In the genomic region with DNA sequence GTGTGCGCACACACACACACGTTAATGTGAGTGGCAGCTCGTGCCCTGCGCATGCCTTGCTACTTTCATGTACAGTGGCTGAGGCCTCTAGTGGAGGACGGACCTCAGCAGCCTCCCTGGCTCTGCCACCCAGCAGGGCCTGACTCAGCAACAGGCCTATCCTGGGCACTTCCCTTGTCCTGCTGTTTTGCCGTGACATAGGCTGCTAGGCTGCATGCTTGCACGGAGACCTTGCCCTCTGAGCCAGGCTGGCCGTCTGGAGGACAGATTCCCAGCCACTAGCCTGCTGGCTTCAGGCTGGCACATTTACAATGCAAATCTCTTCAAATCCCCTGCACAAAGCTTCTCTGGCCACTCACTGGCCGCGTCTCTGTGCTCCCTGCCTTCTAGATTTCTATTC, we compare ENCODE assay signal across 15 cellular contexts. TPM values are rescaled to one million over a fixed set of nuclear protein-coding genes. Genes with fewer than 3 reads are reported as not detected.
DNase-seq lines count a peak whose midpoint lies in the region; ATAC-seq and TF ChIP-seq lines count a peak whose summit lies in the region.
"Had no signal": no experiment of that assay in that cellular context is flagged by ENCODE, and none has a peak within 500 bp of the region (broad histone marks: within the 10 kb centered on the region; RNA-seq: fewer than 3 reads in every experiment).

No MANE protein-coding gene starts in this region.

- BruUV-seq in Panc1 (replicated peaks; lab: Mats Ljungman, UMichigan) = no TSS peak

- H3K4ac ChIP-seq in neuronal stem cell (ENCODE audit: low read length) = no peak overlapping the region

- intact Hi-C loops in activated CD8-positive, alpha-beta T cell treated with anti-CD3 and anti-CD28 coated beads for 36 hours (cut with micrococcal nuclease) = no loop called here
- intact Hi-C loops in Panc1 (cut with micrococcal nuclease; ENCODE audit: unreplicated experiment) = no loop called here

- no peaks in the 10 kb centered on the region for H3K9me3 ChIP-seq in Panc1 (ENCODE audit: control insufficient read depth, insufficient read depth, low read depth, low read length)
- H3K9me3 ChIP-seq in neuronal stem cell (replicated peaks in 1 of 2; ENCODE audit: control insufficient read depth in 2 of 2, insufficient read depth in 1 of 2, low read depth in 1 of 2, low read length in 2 of 2) = no peaks in the 10 kb centered on the region
- H3K9me3 ChIP-seq in osteoblast (ENCODE audit: low read depth, low read length) = no peaks in the 10 kb centered on the region
- H3K9me3 ChIP-seq: body of pancreas, lower lobe of right lung, vagina had no signal

- no peak overlapping the region for H2BK5ac ChIP-seq in neuronal stem cell (ENCODE audit: low read length)

- H4K8ac ChIP-seq in neuronal stem cell (ENCODE audit: low read depth, low read length) = no peak overlapping the region

- TF ChIP-seq CTCF in activated CD8-positive, alpha-beta T cell treated with anti-CD3 and anti-CD28 coated beads for 36 hours (IDR thresholded peaks at IDR 0.05) = no peak
- TF ChIP-seq CTCF in Panc1 (IDR thresholded peaks at IDR 0.05) (no peak), osteoblast (IDR thresholded peaks at IDR 0.05; ENCODE audit: extremely low read depth, low read depth, low read length) (no peak)

- peak overlapping the region; percentile 30 for H2AK5ac ChIP-seq in neuronal stem cell (ENCODE audit: low read depth, low read length)

- H2BK12ac ChIP-seq in neuronal stem cell (ENCODE audit: low read length) = no peak overlapping the region

- H3K23ac ChIP-seq in neuronal stem cell (ENCODE audit: low read depth, low read length, poor library complexity) = peak overlapping the region; percentile 83

- peak overlapping the region; percentile 62 for H3K18ac ChIP-seq in neuronal stem cell (ENCODE audit: low read length)

- H3K4me3 ChIP-seq in Panc1 (ENCODE audit: low read depth in 2 of 2, low read length in 2 of 2) (no peak overlapping the region), neuronal stem cell (ENCODE audit: low read length in 2 of 2) (no peak overlapping the region), osteoblast (ENCODE audit: insufficient read depth, low read length) (no peak overlapping the region)
- H3K4me3 ChIP-seq: A549, body of pancreas, lower lobe of right lung, vagina had no signal

- no peak overlapping the region for H3K4me3 Mint-ChIP-seq in activated CD8-positive, alpha-beta T cell treated with anti-CD3 and anti-CD28 coated beads, Interleukin-2, amount 10 ng/mL, durations not matched to agents 7 days and 5 days
- H3K4me3 Mint-ChIP-seq in activated CD8-positive, alpha-beta T cell treated with anti-CD3 and anti-CD28 coated beads for 36 hours = no peak overlapping the region

- H3K36me3 Mint-ChIP-seq in activated CD8-positive, alpha-beta T cell treated with anti-CD3 and anti-CD28 coated beads, Interleukin-2, amount 10 ng/mL, durations not matched to agents 7 days and 5 days (ENCODE audit: low read depth) = peaks cover 49% of the 10 kb centered on the region
- H3K36me3 Mint-ChIP-seq in activated CD8-positive, alpha-beta T cell treated with anti-CD3 and anti-CD28 coated beads for 36 hours (ENCODE audit: low read depth) = peaks cover 36% of the 10 kb centered on the region
- H3K36me3 Mint-ChIP-seq: stimulated activated effector memory CD8-positive, alpha-beta T cell treated with anti-CD3 and anti-CD28 coated beads, Interleukin-12 subunit alpha, Interleukin-12 subunit beta, amount 100 ng/mL, for 72 hours had no signal

- no peaks in the 10 kb centered on the region for H3K27me3 Mint-ChIP-seq in activated CD8-positive, alpha-beta T cell treated with anti-CD3 and anti-CD28 coated beads, Interleukin-2, amount 10 ng/mL, durations not matched to agents 7 days and 5 days (ENCODE audit: low read depth)
- H3K27me3 Mint-ChIP-seq in activated CD8-positive, alpha-beta T cell treated with anti-CD3 and anti-CD28 coated beads for 36 hours = no peaks in the 10 kb centered on the region

- POLR2A ChIA-PET in activated CD8-positive, alpha-beta T cell treated with anti-CD3 and anti-CD28 coated beads, Interleukin-2, amount 10 ng/mL, durations not matched to agents 7 days and 5 days (lab: Charles Lee) = interaction anchor here (1.1 to 1.7 kb wide), 3 partner anchors 9 to 51 kb away, joined by 3 to 5 read pairs (median 4); a partner anchor contains a TSS
- POLR2A ChIA-PET in activated CD8-positive, alpha-beta T cell treated with anti-CD3 and anti-CD28 coated beads for 36 hours (lab: Charles Lee) = interaction anchor here (1.1 to 2.6 kb wide), 7 partner anchors 8 to 75 kb away, joined by 4 to 11 read pairs (median 6); no protein-coding TSS in a partner anchor
- POLR2A ChIA-PET in Panc1 (lab: Charles Lee) = interaction anchor here (0.6 kb wide), 1 partner anchor 297 kb away, joined by 3 read pairs; no protein-coding TSS in a partner anchor

- in situ Hi-C loops in Panc1 (cut with HindIII; ENCODE audit: low pct_unique_long_range_greater_than_20kb, low sequenced_read_pairs) = no loop called here

- peak overlapping the region; percentile 10 for H3K14ac ChIP-seq in neuronal stem cell (ENCODE audit: low read length)

- peaks cover 9% of the 10 kb centered on the region for H3K79me2 ChIP-seq in osteoblast (ENCODE audit: insufficient read depth, low read length)

- H2BK120ac ChIP-seq in neuronal stem cell (ENCODE audit: low read depth, low read length) = no peak overlapping the region

- H3K27ac Mint-ChIP-seq in activated CD8-positive, alpha-beta T cell treated with anti-CD3 and anti-CD28 coated beads, Interleukin-2, amount 10 ng/mL, durations not matched to agents 7 days and 5 days = peak overlapping the region; percentile 53
- no peak overlapping the region for H3K27ac Mint-ChIP-seq in activated CD8-positive, alpha-beta T cell treated with anti-CD3 and anti-CD28 coated beads for 36 hours
- H3K27ac Mint-ChIP-seq: stimulated activated effector memory CD8-positive, alpha-beta T cell treated with anti-CD3 and anti-CD28 coated beads, Interleukin-12 subunit alpha, Interleukin-12 subunit beta, amount 100 ng/mL, for 72 hours had no signal

- H4K91ac ChIP-seq in neuronal stem cell (ENCODE audit: low read depth, low read length, poor library complexity) = no peak overlapping the region

- H3K79me1 ChIP-seq in neuronal stem cell (ENCODE audit: low read depth, low read length) = peaks cover 6% of the 10 kb centered on the region

- H3K4me1 ChIP-seq in Panc1 (ENCODE audit: control insufficient read depth, insufficient read depth, low read length) = no peaks in the 10 kb centered on the region; the same call in 1 of the 2 replicates
- peaks cover 8 to 12% of the 10 kb centered on the region in 2 donors for H3K4me1 ChIP-seq in neuronal stem cell (ENCODE audit: control insufficient read depth in 2 of 2, insufficient read depth in 1 of 2, low read depth in 1 of 2, low read length in 2 of 2)
- H3K4me1 ChIP-seq in osteoblast (ENCODE audit: insufficient read depth, low read length) = no peaks in the 10 kb centered on the region
- H3K4me1 ChIP-seq: A549 had no signal

- ATAC-seq in activated CD8-positive, alpha-beta T cell treated with anti-CD3 and anti-CD28 coated beads, Interleukin-2, amount 10 ng/mL, durations not matched to agents 7 days and 5 days = no peak
- no peak for ATAC-seq in activated CD8-positive, alpha-beta T cell treated with anti-CD3 and anti-CD28 coated beads for 36 hours
- peak; percentile 31 for ATAC-seq in Panc1
- ATAC-seq in GM18498 (IDR thresholded peaks at IDR 0.05; ENCODE audit: unreplicated experiment) = no peak
- ATAC-seq: body of pancreas had no signal

- H3K27me3 ChIP-seq in Panc1 (ENCODE audit: control insufficient read depth, insufficient read depth, low read length) (no peaks in the 10 kb centered on the region), neuronal stem cell (ENCODE audit: control insufficient read depth in 3 of 3, insufficient read depth in 3 of 3, low read depth in 1 of 3, low read length in 3 of 3) (peaks cover 0 to 2% (median 0%) of the 10 kb centered on the region in 3 experiments), osteoblast (ENCODE audit: insufficient read depth, low read length) (no peaks in the 10 kb centered on the region)
- H3K27me3 ChIP-seq: body of pancreas, vagina had no signal

- peaks cover 49% of the 10 kb centered on the region for H3K4me1 Mint-ChIP-seq in activated CD8-positive, alpha-beta T cell treated with anti-CD3 and anti-CD28 coated beads, Interleukin-2, amount 10 ng/mL, durations not matched to agents 7 days and 5 days (ENCODE audit: low read depth)
- peaks cover 37% of the 10 kb centered on the region for H3K4me1 Mint-ChIP-seq in activated CD8-positive, alpha-beta T cell treated with anti-CD3 and anti-CD28 coated beads for 36 hours (ENCODE audit: low read depth)

- H2AFZ ChIP-seq in neuronal stem cell (ENCODE audit: low read length) (peak overlapping the region; percentile 72), osteoblast (ENCODE audit: low read length) (no peak overlapping the region)

- H3K27ac ChIP-seq in Panc1 (ENCODE audit: low read length) (peak overlapping the region; percentile 49; the same call in 1 of the 2 replicates), neuronal stem cell (replicated peaks; ENCODE audit: low read length) (no peak overlapping the region), osteoblast (ENCODE audit: low read depth, low read length) (no peak overlapping the region)
- H3K27ac ChIP-seq: body of pancreas, lower lobe of right lung, vagina had no signal

- H2BK15ac ChIP-seq in neuronal stem cell (ENCODE audit: low read length) = no peak overlapping the region

- CTCF ChIA-PET in activated CD8-positive, alpha-beta T cell treated with anti-CD3 and anti-CD28 coated beads, Interleukin-2, amount 10 ng/mL, durations not matched to agents 7 days and 5 days (lab: Charles Lee) = no interaction called here
- CTCF ChIA-PET in activated CD8-positive, alpha-beta T cell treated with anti-CD3 and anti-CD28 coated beads for 36 hours (lab: Charles Lee) = interaction anchor here (1.1 to 1.3 kb wide), 2 partner anchors 74 to 75 kb away, joined by 3 to 5 read pairs; no protein-coding TSS in a partner anchor
- CTCF ChIA-PET in Panc1 (lab: Charles Lee) = no interaction called here

- H3K9me3 Mint-ChIP-seq in activated CD8-positive, alpha-beta T cell treated with anti-CD3 and anti-CD28 coated beads, Interleukin-2, amount 10 ng/mL, durations not matched to agents 7 days and 5 days (ENCODE audit: insufficient read depth) = no peaks in the 10 kb centered on the region
- H3K9me3 Mint-ChIP-seq in activated CD8-positive, alpha-beta T cell treated with anti-CD3 and anti-CD28 coated beads for 36 hours = peaks cover 3% of the 10 kb centered on the region
- H3K9me3 Mint-ChIP-seq: stimulated activated effector memory CD8-positive, alpha-beta T cell treated with anti-CD3 and anti-CD28 coated beads, Interleukin-12 subunit alpha, Interleukin-12 subunit beta, amount 100 ng/mL, for 72 hours had no signal

- no CpG with 5 or more reads among the region's 10 CpGs for WGBS in neuronal stem cell (ENCODE audit: extremely low coverage in 2 of 2, insufficient read length in 2 of 2, insufficient replicate concordance in 1 of 2), 2 donors

- peaks cover 10% of the 10 kb centered on the region for H4K20me1 ChIP-seq in osteoblast (ENCODE audit: insufficient read depth, low read length)

- H3K4me2 ChIP-seq in neuronal stem cell (ENCODE audit: insufficient read depth, low read length, poor library complexity, severe bottlenecking) (no peak overlapping the region), osteoblast (ENCODE audit: insufficient read depth, low read length) (no peak overlapping the region)
- H3K4me2 ChIP-seq: A549 had no signal

- DNase-seq in activated CD8-positive, alpha-beta T cell treated with anti-CD3 and anti-CD28 coated beads, Interleukin-2, amount 10 ng/mL, durations not matched to agents 7 days and 5 days = no peak
- DNase-seq in activated CD8-positive, alpha-beta T cell treated with anti-CD3 and anti-CD28 coated beads for 36 hours = no peak
- DNase-seq in Panc1 (ENCODE audit: low read depth, low spot score) (no peak), globus pallidus (ENCODE audit: low spot score) (peak; percentile 46), neuronal stem cell (ENCODE audit: low spot score) (no peak), middle frontal gyrus (ENCODE audit: extremely low spot score, low spot score) (no peak), osteoblast (ENCODE audit: insufficient read length, low spot score, missing footprints) (no peak)
- DNase-seq: COR-L47, lower lobe of right lung, NCI-H510A had no signal

- peak overlapping the region; percentile 71 for H3K9ac ChIP-seq in neuronal stem cell (ENCODE audit: low read depth, low read length, poor library complexity)

- no peaks in the 10 kb centered on the region for H3K36me3 ChIP-seq in Panc1 (ENCODE audit: control insufficient read depth, insufficient read depth, low read length)
- peaks cover 8 to 17% of the 10 kb centered on the region in 2 donors for H3K36me3 ChIP-seq in neuronal stem cell (replicated peaks in 1 of 2; ENCODE audit: control insufficient read depth in 2 of 2, insufficient read depth in 2 of 2, low read length in 2 of 2)
- peaks cover 40% of the 10 kb centered on the region for H3K36me3 ChIP-seq in osteoblast (ENCODE audit: insufficient read depth, low read length)

RNA-seq across cellular contexts. Expression of a gene that starts 9.5 kb away (rescaled TPM):
- total RNA-seq in activated CD8-positive, alpha-beta T cell treated with anti-CD3 and anti-CD28 coated beads, Interleukin-2, amount 10 ng/mL, durations not matched to agents 7 days and 5 days = 100 to 1,000 TPM; 438 to 455 TPM
- total RNA-seq in activated CD8-positive, alpha-beta T cell treated with anti-CD3 and anti-CD28 coated beads for 36 hours = 100 to 1,000 TPM; 131 to 142 TPM
- total RNA-seq in Panc1 (2021; ENCODE audit: unreplicated experiment) (230 TPM), osteoblast (134 and 143 TPM in 2 replicates)
- 174 TPM for polyA plus RNA-seq in Panc1 (2012; ENCODE audit: insufficient read length)
- 17.4 TPM for polyA plus RNA-seq in neuronal stem cell (2013, experiment 1 of 2)
- 18.4 TPM for polyA plus RNA-seq in neuronal stem cell (2013, experiment 2 of 2)

RNA-seq across cellular contexts. Expression of a gene that starts 49.9 kb away (rescaled TPM):
- 1 to 10 TPM; 1.4 to 1.6 TPM for total RNA-seq in activated CD8-positive, alpha-beta T cell treated with anti-CD3 and anti-CD28 coated beads, Interleukin-2, amount 10 ng/mL, durations not matched to agents 7 days and 5 days
- 1 to 10 TPM; 1.6 to 1.7 TPM for total RNA-seq in activated CD8-positive, alpha-beta T cell treated with anti-CD3 and anti-CD28 coated beads for 36 hours
- total RNA-seq in Panc1 (2021; ENCODE audit: unreplicated experiment) (30.9 TPM), osteoblast (12.7 and 17.4 TPM in 2 replicates)
- 34.6 TPM for polyA plus RNA-seq in Panc1 (2012; ENCODE audit: insufficient read length)
- 14.4 TPM for polyA plus RNA-seq in neuronal stem cell (2013, experiment 1 of 2)
- polyA plus RNA-seq in neuronal stem cell (2013, experiment 2 of 2) = 14.7 TPM

RNA-seq across cellular contexts. Expression of a gene that starts 50.0 kb away (rescaled TPM):
- total RNA-seq in activated CD8-positive, alpha-beta T cell treated with anti-CD3 and anti-CD28 coated beads, Interleukin-2, amount 10 ng/mL, durations not matched to agents 7 days and 5 days = 1 to 10 TPM; 6.9 to 8.2 TPM
- total RNA-seq in activated CD8-positive, alpha-beta T cell treated with anti-CD3 and anti-CD28 coated beads for 36 hours = 1 to 10 TPM; 7.8 to 8.3 TPM
- total RNA-seq in Panc1 (2021; ENCODE audit: unreplicated experiment) = 70.2 TPM
- 84.2 TPM for polyA plus RNA-seq in Panc1 (2012; ENCODE audit: insufficient read length)
- 8.1 TPM for polyA plus RNA-seq in neuronal stem cell (2013, experiment 1 of 2)
- polyA plus RNA-seq in neuronal stem cell (2013, experiment 2 of 2) = 7.7 TPM
- total RNA-seq in osteoblast = 15.9 and 19.4 TPM in 2 replicates
